Comparison of ENCODE assay signal across 8 cellular contexts in genomic region chr3:110626652-110627101, GRCh38.
A peak's percentile ranks its signal among the peaks of the same experiment; 100 is the strongest.
DNase-seq lines count a peak whose midpoint lies in the region; ATAC-seq and FAIRE-seq lines count a peak whose summit lies in the region.
"Not testable (repeated sequence)": the region's sequence is repeated elsewhere in the genome, so short reads cannot be mapped to it uniquely, and the experiment has no call there.

No MANE protein-coding gene starts in this region.

- H3K36me3 ChIP-seq in small intestine (ENCODE audit: control insufficient read depth in 2 of 2, insufficient read depth in 2 of 2, low read length in 2 of 2) = not testable (repeated sequence)

- 83 to 93% (median 84%) methylated on average over 5 of the region's 5 CpGs for WGBS in small intestine, 3 donors

- not testable (repeated sequence) for H3K4me1 ChIP-seq in small intestine (ENCODE audit: control insufficient read depth in 2 of 2, insufficient read depth in 1 of 2, low read depth in 1 of 2, low read length in 1 of 2)

- H3K27ac ChIP-seq in small intestine (ENCODE audit: low read depth in 1 of 2, low read length in 1 of 2) = not testable (repeated sequence)

- DNase-seq in CD1c-positive myeloid dendritic cell (ENCODE audit: extremely low spot score) (peak; percentile 3), SW480 (ENCODE audit: low spot score) (peak; percentile 30), small intestine (peak; percentile 29)
- DNase-seq in activated T-cell treated with anti-CD3 and anti-CD28 coated beads, Interleukin-2, amount 50 U/mL, for 1 hour = peak; percentile 18
- DNase-seq in central memory CD4-positive, alpha-beta T cell = peak; percentile 9
- not testable (repeated sequence) for DNase-seq in left lobe of liver (ENCODE audit: low spot score)

- H3K4me3 ChIP-seq in small intestine (ENCODE audit: low read depth in 1 of 2, low read length in 2 of 2) = not testable (repeated sequence)

- H3K9me3 ChIP-seq in small intestine (ENCODE audit: control insufficient read depth, low read depth) = not testable (repeated sequence)

- ATAC-seq in GM18511 (IDR thresholded peaks at IDR 0.05; ENCODE audit: unreplicated experiment) (peak; percentile 42), HG03460 (IDR thresholded peaks at IDR 0.05; ENCODE audit: unreplicated experiment) (peak; percentile 51), left lobe of liver (peak; percentile 52)

- H3K27me3 ChIP-seq in small intestine (ENCODE audit: control insufficient read depth in 2 of 2, insufficient read depth in 2 of 2, low read length in 2 of 2) = not testable (repeated sequence)

- FAIRE-seq in small intestine (lab: Jason Lieb, UNC) = not testable (repeated sequence)
